ENCODE assay signal across 1 cellular context in the genomic region with DNA sequence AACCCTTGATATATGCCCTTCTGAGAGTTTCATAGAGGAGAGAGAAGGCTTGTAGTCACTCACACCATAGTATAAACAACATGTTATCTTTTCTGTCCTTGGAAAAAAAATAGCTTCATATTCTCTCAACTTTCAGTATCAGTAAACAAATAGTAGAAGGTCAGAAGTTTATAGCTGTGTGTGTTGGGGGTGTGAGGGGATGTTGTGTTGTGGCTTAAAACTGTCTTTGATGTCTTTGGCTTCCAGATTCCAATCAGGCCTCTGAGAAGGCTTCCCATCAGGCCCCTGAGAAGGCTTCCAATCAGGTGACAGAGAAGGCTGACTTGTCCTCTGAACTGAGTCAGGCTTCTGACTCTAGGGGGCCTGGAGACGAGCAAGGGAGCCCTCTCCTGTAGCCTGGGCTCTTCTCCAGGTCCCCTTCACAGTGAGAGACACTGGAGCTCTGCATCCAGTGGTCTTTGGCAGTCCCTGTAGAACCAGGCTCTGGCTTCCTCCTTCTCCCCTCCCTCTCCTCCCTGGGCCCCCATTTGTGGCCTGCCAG.
TF ChIP-seq lines count a peak whose summit lies in the region.

No MANE protein-coding gene starts in this region.

TF ChIP-seq in HCT116, 20 proteins besides CTCF, POLR2A, EP300 and RAD21:
- TF ChIP-seq POLR2AphosphoS5 (IDR thresholded peaks at IDR 0.05; ENCODE audit: low read depth, low read length): peak; percentile 20; the same call in 1 of the 2 replicates
- TF ChIP-seq ZBTB33 (IDR thresholded peaks at IDR 0.05; ENCODE audit: extremely low read depth, insufficient replicate concordance, low read length): no peak
